ENCODE assay signal across 1 cellular context in the genomic region with DNA sequence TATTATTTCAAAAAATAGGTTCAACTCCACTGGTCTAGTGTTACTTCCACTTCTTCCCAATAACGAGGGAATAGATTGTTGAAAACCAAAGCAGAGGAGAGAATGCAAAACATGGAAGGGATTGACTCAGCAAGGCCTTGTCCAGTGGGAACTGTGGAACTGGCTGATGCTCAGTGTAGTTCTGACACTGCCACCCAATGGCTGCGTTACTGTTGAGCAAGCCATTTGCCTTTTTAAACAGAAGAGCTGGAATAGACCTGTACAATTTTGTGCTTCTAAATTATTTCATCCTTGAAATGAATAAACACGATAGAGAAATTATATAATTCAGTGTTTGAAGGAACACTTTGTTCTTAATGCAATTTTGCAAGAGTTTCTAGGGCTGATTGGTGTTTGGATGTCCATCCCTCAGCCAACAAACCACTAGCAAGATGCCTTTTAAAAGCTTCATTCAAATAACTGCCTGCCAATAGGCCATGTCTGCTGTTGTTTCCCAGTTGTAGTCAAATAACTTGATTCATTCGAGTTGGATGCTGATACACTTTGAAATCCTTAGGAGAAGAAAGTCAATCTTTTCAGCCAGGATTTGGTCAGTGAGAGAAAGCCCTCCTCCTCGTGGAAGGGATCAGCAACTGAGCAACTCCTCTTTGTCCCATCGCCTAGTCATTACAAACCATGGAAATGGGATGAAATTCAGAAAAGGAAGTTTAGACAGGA.
TF ChIP-seq lines count a peak whose summit lies in the region.

No MANE protein-coding gene starts in this region.

TF ChIP-seq in endothelial cell of umbilical vein, 7 proteins besides CTCF, POLR2A, EP300 and RAD21:
- no peak for TF ChIP-seq FOS (IDR thresholded peaks at IDR 0.05; ENCODE audit: borderline replicate concordance, insufficient read depth, low read length)
- no peak for TF ChIP-seq JUN (IDR thresholded peaks at IDR 0.05; ENCODE audit: borderline replicate concordance, insufficient read depth, insufficient read length, low read depth)
- no peak for TF ChIP-seq GATA2 (IDR thresholded peaks at IDR 0.05; ENCODE audit: insufficient read depth, insufficient read length, low read depth, low read length)
- no peak for TF ChIP-seq EZH2 (IDR thresholded peaks at IDR 0.05; ENCODE audit: borderline replicate concordance, low read depth, low read length, severe bottlenecking)
- no peak for TF ChIP-seq MYC (IDR thresholded peaks at IDR 0.05; ENCODE audit: low read depth, low read length)
- TF ChIP-seq POLR2AphosphoS5 (IDR thresholded peaks at IDR 0.05; ENCODE audit: insufficient read depth, low read depth, low read length): no peak
- no peak for TF ChIP-seq MAX (IDR thresholded peaks at IDR 0.05; ENCODE audit: insufficient read depth, insufficient read length)
